In the genomic region with DNA sequence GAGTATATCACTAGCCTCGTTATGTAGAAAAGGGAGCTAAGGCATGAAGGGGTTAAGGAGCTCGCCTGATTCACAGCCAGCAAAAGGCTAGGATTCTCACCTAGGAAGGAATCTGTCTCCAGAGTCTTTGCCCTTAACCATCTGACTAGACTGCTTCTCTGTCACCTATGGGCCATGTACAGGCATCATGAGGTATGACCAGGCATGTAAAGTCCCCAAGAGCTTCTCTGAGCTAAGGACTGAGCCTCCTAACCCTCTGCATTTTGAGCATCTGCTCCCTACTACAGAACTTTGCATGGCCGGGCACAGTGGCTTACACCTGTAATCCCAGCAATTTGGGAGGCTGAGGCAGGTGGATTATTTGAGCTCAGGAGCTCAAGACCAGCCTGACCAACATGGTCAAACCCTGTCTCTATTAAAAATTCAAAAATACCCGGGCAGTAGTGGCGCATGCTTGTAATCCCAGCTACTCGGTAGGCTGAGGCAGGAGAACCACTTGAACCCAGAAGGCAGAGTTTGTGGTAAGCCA, we compare ENCODE assay signal across 31 cellular contexts. TPM values are rescaled to one million over a fixed set of nuclear protein-coding genes. Genes with fewer than 3 reads are reported as not detected.
DNase-seq lines count a peak whose midpoint lies in the region; ATAC-seq and TF ChIP-seq lines count a peak whose summit lies in the region.
"Had no signal": no experiment of that assay in that cellular context is flagged by ENCODE, and none has a peak within 500 bp of the region (broad histone marks: within the 10 kb centered on the region; RNA-seq: fewer than 3 reads in every experiment).

No MANE protein-coding gene starts in this region.

- H3K36me3 Mint-ChIP-seq in T-helper 2 cell treated with Interferon-gamma antibody and Interleukin-4, amounts not matched to agents 5 μg/mL and 100 μg/mL, for 36 hours (ENCODE audit: low read depth) = peaks cover 11% of the 10 kb centered on the region
- H3K36me3 Mint-ChIP-seq in CD4-positive, CD25-positive, alpha-beta regulatory T cell = no peaks in the 10 kb centered on the region
- H3K36me3 Mint-ChIP-seq in activated CD8-positive, alpha-beta T cell treated with anti-CD3 and anti-CD28 coated beads for 36 hours (ENCODE audit: low read depth) = peaks cover 36% of the 10 kb centered on the region

- ATAC-seq in CD4-positive, CD25-positive, alpha-beta regulatory T cell (ENCODE audit: low read depth in 2 of 2) = no peak
- peak; percentile 29 for ATAC-seq in activated CD8-positive, alpha-beta T cell treated with anti-CD3 and anti-CD28 coated beads for 36 hours
- ATAC-seq: activated CD4-positive, CD25-positive, alpha-beta regulatory T cell treated with anti-CD3 and anti-CD28 coated beads, Interleukin-2, amount 50 U/mL, for 24 hours; HCT116 had no signal

- no peaks in the 10 kb centered on the region for H3K27me3 Mint-ChIP-seq in T-helper 2 cell treated with Interferon-gamma antibody and Interleukin-4, amounts not matched to agents 5 μg/mL and 100 μg/mL, for 36 hours (ENCODE audit: low read depth)
- H3K27me3 Mint-ChIP-seq in CD4-positive, CD25-positive, alpha-beta regulatory T cell = peaks cover 5% of the 10 kb centered on the region
- H3K27me3 Mint-ChIP-seq in activated CD8-positive, alpha-beta T cell treated with anti-CD3 and anti-CD28 coated beads for 36 hours = no peaks in the 10 kb centered on the region

- H3K4me1 Mint-ChIP-seq in T-helper 2 cell treated with Interferon-gamma antibody and Interleukin-4, amounts not matched to agents 5 μg/mL and 100 μg/mL, for 36 hours (ENCODE audit: low read depth) = peaks cover 84% of the 10 kb centered on the region
- H3K4me1 Mint-ChIP-seq in CD4-positive, CD25-positive, alpha-beta regulatory T cell = peaks cover 16 to 84% (median 38%) of the 10 kb centered on the region in 4 donors
- peaks cover 96% of the 10 kb centered on the region for H3K4me1 Mint-ChIP-seq in activated CD8-positive, alpha-beta T cell treated with anti-CD3 and anti-CD28 coated beads for 36 hours (ENCODE audit: low read depth)
- H3K4me1 Mint-ChIP-seq: nephron had no signal

- H3K9me3 ChIP-seq in CD4-positive, CD25-positive, alpha-beta regulatory T cell (ENCODE audit: control insufficient read depth in 2 of 2, low read length in 2 of 2) = no peaks in the 10 kb centered on the region
- H3K9me3 ChIP-seq in effector memory CD4-positive, alpha-beta T cell (ENCODE audit: control insufficient read depth, low read length) = no peaks in the 10 kb centered on the region
- H3K9me3 ChIP-seq: breast epithelium, mucosa of descending colon, sigmoid colon, SJSA1 had no signal

- H3K27ac Mint-ChIP-seq in T-helper 2 cell treated with Interferon-gamma antibody and Interleukin-4, amounts not matched to agents 5 μg/mL and 100 μg/mL, for 36 hours = peak overlapping the region; percentile 22
- H3K27ac Mint-ChIP-seq in CD4-positive, CD25-positive, alpha-beta regulatory T cell = peak overlapping the region in 2 of 3 donors; percentile 9 to 86
- peak overlapping the region; percentile 92 for H3K27ac Mint-ChIP-seq in activated CD8-positive, alpha-beta T cell treated with anti-CD3 and anti-CD28 coated beads for 36 hours
- H3K27ac Mint-ChIP-seq: nephron had no signal

- intact Hi-C loops in activated CD8-positive, alpha-beta T cell treated with anti-CD3 and anti-CD28 coated beads for 36 hours (cut with micrococcal nuclease) = loop anchor here (5.0 kb wide), 2 partner anchors 34 to 41 kb away; a partner anchor contains a TSS
- intact Hi-C loops in posterior vena cava (cut with DNase I) = no loop called here

- H3K9me3 Mint-ChIP-seq in T-helper 2 cell treated with Interferon-gamma antibody and Interleukin-4, amounts not matched to agents 5 μg/mL and 100 μg/mL, for 36 hours = no peaks in the 10 kb centered on the region
- peaks cover 0 to 3% (median 0%) of the 10 kb centered on the region in 7 donors for H3K9me3 Mint-ChIP-seq in CD4-positive, CD25-positive, alpha-beta regulatory T cell
- peaks cover 2% of the 10 kb centered on the region for H3K9me3 Mint-ChIP-seq in activated CD8-positive, alpha-beta T cell treated with anti-CD3 and anti-CD28 coated beads for 36 hours
- H3K9me3 Mint-ChIP-seq: nephron had no signal

- DNase-seq in T-helper 2 cell treated with Interferon-gamma antibody and Interleukin-4, amounts not matched to agents 5 μg/mL and 100 μg/mL, for 36 hours (ENCODE audit: low spot score) = no peak
- no peak for DNase-seq in T-helper 2 cell
- no peak for DNase-seq in CD4-positive, CD25-positive, alpha-beta regulatory T cell
- no peak for DNase-seq in activated CD8-positive, alpha-beta T cell treated with anti-CD3 and anti-CD28 coated beads for 36 hours
- no peak for DNase-seq in effector memory CD4-positive, alpha-beta T cell
- no peak for DNase-seq in NCI-H1694 (lab: John Stamatoyannopoulos, UW)
- DNase-seq in posterior vena cava (ENCODE audit: low spot score) = no peak
- DNase-seq in cortex of kidney (lab: John Stamatoyannopoulos, UW) = no peak
- DNase-seq: 8988T; amniotic stem cell; hippocampal formation; KG1; left cardiac atrium; NCI-H1105; NCI-H187 treated with DMSO at 0.1 percent for 48 hours; NCI-H2171 treated with DMSO at 0.1 percent for 48 hours; NCI-H510A; sigmoid colon; stimulated activated CD4-positive, alpha-beta T cell treated with anti-CD3 and anti-CD28 coated beads, Interleukin-12 subunit alpha, Interleukin-12 subunit beta, amount 100 ng/mL, for 4 hours; stimulated activated CD4-positive, alpha-beta T cell treated with anti-CD3 and anti-CD28 coated beads, Interleukin-2, amount 100 ng/mL, for 48 hours; trophoblast cell had no signal

- no peaks in the 10 kb centered on the region for H3K36me3 ChIP-seq in CD4-positive, CD25-positive, alpha-beta regulatory T cell (ENCODE audit: control insufficient read depth, insufficient read depth, low read length)
- no peaks in the 10 kb centered on the region for H3K36me3 ChIP-seq in effector memory CD4-positive, alpha-beta T cell (ENCODE audit: control insufficient read depth, insufficient read depth, low read length)
- H3K36me3 ChIP-seq: breast epithelium, sigmoid colon, SJSA1 had no signal

- POLR2A ChIA-PET in activated CD8-positive, alpha-beta T cell treated with anti-CD3 and anti-CD28 coated beads for 36 hours (lab: Charles Lee) = interaction anchor here (0.5 to 11.9 kb wide), 12 partner anchors 8 to 80 kb away, joined by 3 to 241 read pairs (median 12); a partner anchor contains a TSS

- TF ChIP-seq CTCF in activated CD8-positive, alpha-beta T cell treated with anti-CD3 and anti-CD28 coated beads for 36 hours (IDR thresholded peaks at IDR 0.05) = no peak

- H3K27ac ChIP-seq in CD4-positive, CD25-positive, alpha-beta regulatory T cell (ENCODE audit: insufficient read depth, low read length, poor library complexity, severe bottlenecking) = no peak overlapping the region
- H3K27ac ChIP-seq in effector memory CD4-positive, alpha-beta T cell (ENCODE audit: insufficient read depth, low read length, poor library complexity, severe bottlenecking) = peak overlapping the region; percentile 55
- H3K27ac ChIP-seq: breast epithelium, C4-2B, epithelial cell of prostate, RWPE1, sigmoid colon, SJSA1 had no signal

- H3K4me1 ChIP-seq in CD4-positive, CD25-positive, alpha-beta regulatory T cell (ENCODE audit: control insufficient read depth, insufficient read depth, low read length, poor library complexity, severe bottlenecking) = peaks cover 17% of the 10 kb centered on the region
- H3K4me1 ChIP-seq in effector memory CD4-positive, alpha-beta T cell (ENCODE audit: control insufficient read depth, insufficient read depth, low read length, poor library complexity, severe bottlenecking) = peaks cover 90% of the 10 kb centered on the region
- H3K4me1 ChIP-seq: breast epithelium, sigmoid colon, SJSA1 had no signal

- CTCF ChIA-PET in activated CD8-positive, alpha-beta T cell treated with anti-CD3 and anti-CD28 coated beads for 36 hours (lab: Charles Lee) = interaction anchor here (1.0 to 5.7 kb wide), 14 partner anchors 8 to 102 kb away, joined by 3 to 44 read pairs (median 7); no protein-coding TSS in a partner anchor

- no peak overlapping the region for H3K4me3 ChIP-seq in CD4-positive, CD25-positive, alpha-beta regulatory T cell (ENCODE audit: low read depth, low read length)
- H3K4me3 ChIP-seq in effector memory CD4-positive, alpha-beta T cell (ENCODE audit: insufficient read depth, low read depth, low read length, poor library complexity, severe bottlenecking) = no peak overlapping the region
- H3K4me3 ChIP-seq: breast epithelium, lung, mucosa of descending colon, sigmoid colon, SJSA1 had no signal

- H3K4me3 Mint-ChIP-seq in T-helper 2 cell treated with Interferon-gamma antibody and Interleukin-4, amounts not matched to agents 5 μg/mL and 100 μg/mL, for 36 hours = no peak overlapping the region
- no peak overlapping the region for H3K4me3 Mint-ChIP-seq in CD4-positive, CD25-positive, alpha-beta regulatory T cell
- no peak overlapping the region for H3K4me3 Mint-ChIP-seq in activated CD8-positive, alpha-beta T cell treated with anti-CD3 and anti-CD28 coated beads for 36 hours
- H3K4me3 Mint-ChIP-seq: nephron had no signal

- H3K27me3 ChIP-seq in CD4-positive, CD25-positive, alpha-beta regulatory T cell (ENCODE audit: control insufficient read depth, insufficient read depth, low read length) = no peaks in the 10 kb centered on the region
- H3K27me3 ChIP-seq in effector memory CD4-positive, alpha-beta T cell (replicated peaks; ENCODE audit: control insufficient read depth, insufficient read depth, low read length, poor library complexity, severe bottlenecking) = no peaks in the 10 kb centered on the region
- H3K27me3 ChIP-seq: breast epithelium, sigmoid colon, SJSA1 had no signal

RNA-seq across cellular contexts. Expression of a gene that starts 33.3 kb away (rescaled TPM):
- total RNA-seq in CD4-positive, CD25-positive, alpha-beta regulatory T cell = 394 TPM
- polyA plus RNA-seq in CD4-positive, CD25-positive, alpha-beta regulatory T cell = 100 to 1,000 TPM; 110 to 311 (median 212) TPM
- 100 to 1,000 TPM; 136 to 142 TPM for total RNA-seq in activated CD8-positive, alpha-beta T cell treated with anti-CD3 and anti-CD28 coated beads for 36 hours
- total RNA-seq in posterior vena cava = 1 to 10 TPM; 4.2 to 5.3 TPM

Comparison
In these comparisons a context has a peak if more than half of its experiments do, and no peak if none do; other contexts are left out.
1. H3K27ac Mint-ChIP-seq: peak in every context shown above with its lines; median percentile 92 in activated CD8-positive, alpha-beta T cell treated with anti-CD3 and anti-CD28 coated beads for 36 hours; 48 in CD4-positive, CD25-positive, alpha-beta regulatory T cell; 22 in T-helper 2 cell treated with Interferon-gamma antibody and Interleukin-4, amounts not matched to agents 5 μg/mL and 100 μg/mL, for 36 hours.
2. RNA of a gene that starts 33.3 kb away (total RNA-seq): 394 TPM in CD4-positive, CD25-positive, alpha-beta regulatory T cell (single experiment) and 136 to 142 TPM in activated CD8-positive, alpha-beta T cell treated with anti-CD3 and anti-CD28 coated beads for 36 hours; 4.2 to 5.3 TPM in posterior vena cava; every median in the first group is over 10 times any median in the second.